34 cellular contexts compared by ENCODE assay signal in genomic region chr1:204986181-204986580, GRCh38. TPM values are rescaled to one million over a fixed set of nuclear protein-coding genes. Genes with fewer than 3 reads are reported as not detected.
"Had no signal": no experiment of that assay in that cellular context is flagged by ENCODE, and none has a peak within 500 bp of the region (broad histone marks: within the 10 kb centered on the region; RNA-seq: fewer than 3 reads in every experiment).

No MANE protein-coding gene starts in this region.

- DNase-seq: activated B cell treated with CpG ODN at 0.5 μM for 24 hours; activated CD4-positive, alpha-beta memory T cell treated with anti-CD3 and anti-CD28 coated beads for 36 hours; activated CD4-positive, alpha-beta T cell treated with anti-CD3 and anti-CD28 coated beads for 4 hours; activated CD4-positive, alpha-beta T cell treated with anti-CD3 and anti-CD28 coated beads, Interleukin-2, amount 10 ng/mL, durations not matched to agents 24 days and 14 days; activated CD4-positive, alpha-beta T cell treated with anti-CD3 and anti-CD28 coated beads, Interleukin-2, amount 50 U/mL, for 1 hour; activated CD4-positive, alpha-beta T cell treated with anti-CD3 and anti-CD28 coated beads, Interleukin-2, amount 50 U/mL, for 4 hours; activated CD4-positive, CD25-positive, alpha-beta regulatory T cell treated with anti-CD3 and anti-CD28 coated beads, Interleukin-2, amount 50 U/mL, for 72 hours; activated CD8-positive, alpha-beta memory T cell treated with anti-CD3 and anti-CD28 coated beads, Interleukin-2, amount 50 U/mL, for 48 hours; activated CD8-positive, alpha-beta T cell treated with anti-CD3 and anti-CD28 coated beads for 36 hours; activated effector memory CD4-positive, alpha-beta T cell treated with Interleukin-2 at 50 U/mL for 16 hours; activated gamma-delta T cell; activated naive CD4-positive, alpha-beta T cell treated with anti-CD3 and anti-CD28 coated beads, Interleukin-2, amount 10 ng/mL, durations not matched to agents 7 days and 5 days; activated naive CD4-positive, alpha-beta T cell treated with Interleukin-2 at 50 U/mL for 16 hours; activated naive CD8-positive, alpha-beta T cell treated with anti-CD3 and anti-CD28 coated beads, Interleukin-2, amount 10 ng/mL, durations not matched to agents 7 days and 5 days; activated naive CD8-positive, alpha-beta T cell treated with anti-CD3 and anti-CD28 coated beads, Interleukin-2, amount 50 U/mL, for 24 hours; activated T-cell treated with anti-CD3 and anti-CD28 coated beads, Interleukin-2, amount 50 U/mL, for 24 hours; activated T-cell treated with anti-CD3 and anti-CD28 coated beads, Interleukin-2, amount 50 U/mL, for 48 hours; amygdala; caudate nucleus; cerebellar nuclear complex; T-helper 1 cell; T-helper 2 cell; T-helper 9 cell had no signal

- H3K4me3 ChIP-seq: ascending aorta, cardiac muscle cell had no signal

- H3K4me3 Mint-ChIP-seq: activated B cell treated with CpG ODN at 0.5 μM for 24 hours; activated CD4-positive, alpha-beta memory T cell treated with anti-CD3 and anti-CD28 coated beads for 36 hours; activated CD4-positive, alpha-beta T cell treated with anti-CD3 and anti-CD28 coated beads, Interleukin-2, amount 10 ng/mL, durations not matched to agents 24 days and 14 days; activated CD8-positive, alpha-beta T cell treated with anti-CD3 and anti-CD28 coated beads for 36 hours; activated naive CD4-positive, alpha-beta T cell treated with anti-CD3 and anti-CD28 coated beads, Interleukin-2, amount 10 ng/mL, durations not matched to agents 7 days and 5 days; activated naive CD4-positive, alpha-beta T cell treated with anti-CD3 and anti-CD28 coated beads, Interleukin-2, amount 50 U/mL, for 24 hours; activated naive CD8-positive, alpha-beta T cell; activated naive CD8-positive, alpha-beta T cell treated with anti-CD3 and anti-CD28 coated beads, Interleukin-2, amount 10 ng/mL, durations not matched to agents 7 days and 5 days; activated naive CD8-positive, alpha-beta T cell treated with anti-CD3 and anti-CD28 coated beads, Interleukin-2, amount 50 U/mL, for 24 hours; activated T-cell treated with anti-CD3 and anti-CD28 coated beads, Interleukin-2, amount 50 U/mL, for 24 hours; brain; central memory CD8-positive, alpha-beta T cell; T-helper 1 cell treated with Interleukin-12 subunit alpha and Interleukin-12 subunit beta and Interleukin-4 antibody, amounts not matched to agents 30 μg/mL and 1 μg/mL, for 36 hours; T-helper 2 cell treated with Interferon-gamma antibody and Interleukin-4, amounts not matched to agents 5 μg/mL and 100 μg/mL, for 36 hours had no signal

- H3K4me1 Mint-ChIP-seq: activated naive CD4-positive, alpha-beta T cell treated with anti-CD3 and anti-CD28 coated beads, Interleukin-2, amount 50 U/mL, for 24 hours; activated naive CD8-positive, alpha-beta T cell treated with anti-CD3 and anti-CD28 coated beads, Interleukin-2, amount 50 U/mL, for 24 hours; central memory CD8-positive, alpha-beta T cell had no signal

- H3K27me3 ChIP-seq: ascending aorta had no signal

- H3K4me1 ChIP-seq: ascending aorta had no signal

- H3K27ac Mint-ChIP-seq: activated B cell treated with CpG ODN at 0.5 μM for 24 hours; activated CD4-positive, alpha-beta memory T cell treated with anti-CD3 and anti-CD28 coated beads for 36 hours; activated CD4-positive, alpha-beta T cell treated with anti-CD3 and anti-CD28 coated beads, Interleukin-2, amount 10 ng/mL, durations not matched to agents 24 days and 14 days; activated CD8-positive, alpha-beta T cell treated with anti-CD3 and anti-CD28 coated beads for 36 hours; activated naive CD4-positive, alpha-beta T cell treated with anti-CD3 and anti-CD28 coated beads, Interleukin-2, amount 10 ng/mL, durations not matched to agents 7 days and 5 days; activated naive CD4-positive, alpha-beta T cell treated with anti-CD3 and anti-CD28 coated beads, Interleukin-2, amount 50 U/mL, for 24 hours; activated naive CD8-positive, alpha-beta T cell; activated naive CD8-positive, alpha-beta T cell treated with anti-CD3 and anti-CD28 coated beads, Interleukin-2, amount 10 ng/mL, durations not matched to agents 7 days and 5 days; activated naive CD8-positive, alpha-beta T cell treated with anti-CD3 and anti-CD28 coated beads, Interleukin-2, amount 50 U/mL, for 24 hours; activated T-cell treated with anti-CD3 and anti-CD28 coated beads, Interleukin-2, amount 50 U/mL, for 24 hours; activated T-helper 2 cell treated with anti-CD3 and anti-CD28 coated beads, Interferon-gamma antibody, Interleukin-2, Interleukin-4, amounts not matched to agents 10 μg/mL and 5 μg/mL and 100 μg/mL, durations not matched to agents 14 hours and 24 hours and 36 hours; T-helper 1 cell treated with Interleukin-12 subunit alpha and Interleukin-12 subunit beta and Interleukin-4 antibody, amounts not matched to agents 30 μg/mL and 1 μg/mL, for 36 hours; T-helper 2 cell treated with Interferon-gamma antibody and Interleukin-4, amounts not matched to agents 5 μg/mL and 100 μg/mL, for 36 hours had no signal

- H3K9me3 ChIP-seq: ascending aorta had no signal

- H3K36me3 Mint-ChIP-seq: activated CD4-positive, alpha-beta memory T cell treated with anti-CD3 and anti-CD28 coated beads for 36 hours; activated naive CD4-positive, alpha-beta T cell treated with anti-CD3 and anti-CD28 coated beads, Interleukin-2, amount 10 ng/mL, durations not matched to agents 7 days and 5 days; activated naive CD4-positive, alpha-beta T cell treated with anti-CD3 and anti-CD28 coated beads, Interleukin-2, amount 50 U/mL, for 24 hours; activated naive CD8-positive, alpha-beta T cell; activated naive CD8-positive, alpha-beta T cell treated with anti-CD3 and anti-CD28 coated beads, Interleukin-2, amount 10 ng/mL, durations not matched to agents 7 days and 5 days had no signal

- ATAC-seq: activated CD8-positive, alpha-beta T cell treated with anti-CD3 and anti-CD28 coated beads for 36 hours; activated naive CD8-positive, alpha-beta T cell treated with anti-CD3 and anti-CD28 coated beads, Interleukin-2, amount 50 U/mL, for 24 hours had no signal

- H3K27ac ChIP-seq: ascending aorta, cardiac muscle cell, VCaP had no signal

- H3K9me3 Mint-ChIP-seq: activated B cell treated with CpG ODN at 0.5 μM for 24 hours; activated CD4-positive, alpha-beta memory T cell treated with anti-CD3 and anti-CD28 coated beads for 36 hours; activated CD4-positive, alpha-beta T cell treated with anti-CD3 and anti-CD28 coated beads, Interleukin-2, amount 10 ng/mL, durations not matched to agents 24 days and 14 days; activated CD8-positive, alpha-beta T cell treated with anti-CD3 and anti-CD28 coated beads for 36 hours; activated naive CD4-positive, alpha-beta T cell treated with anti-CD3 and anti-CD28 coated beads, Interleukin-2, amount 10 ng/mL, durations not matched to agents 7 days and 5 days; activated naive CD4-positive, alpha-beta T cell treated with anti-CD3 and anti-CD28 coated beads, Interleukin-2, amount 50 U/mL, for 24 hours; activated naive CD8-positive, alpha-beta T cell treated with anti-CD3 and anti-CD28 coated beads, Interleukin-2, amount 10 ng/mL, durations not matched to agents 7 days and 5 days; activated naive CD8-positive, alpha-beta T cell treated with anti-CD3 and anti-CD28 coated beads, Interleukin-2, amount 50 U/mL, for 24 hours; activated T-cell treated with anti-CD3 and anti-CD28 coated beads, Interleukin-2, amount 50 U/mL, for 24 hours; activated T-helper 2 cell treated with anti-CD3 and anti-CD28 coated beads, Interferon-gamma antibody, Interleukin-2, Interleukin-4, amounts not matched to agents 10 μg/mL and 5 μg/mL and 100 μg/mL, durations not matched to agents 14 hours and 24 hours and 36 hours; central memory CD8-positive, alpha-beta T cell; T-helper 1 cell treated with Interleukin-12 subunit alpha and Interleukin-12 subunit beta and Interleukin-4 antibody, amounts not matched to agents 30 μg/mL and 1 μg/mL, for 36 hours; T-helper 2 cell treated with Interferon-gamma antibody and Interleukin-4, amounts not matched to agents 5 μg/mL and 100 μg/mL, for 36 hours had no signal

- H3K36me3 ChIP-seq: cardiac muscle cell had no signal

RNA-seq across cellular contexts. Expression of gene CNTN2, which starts 56.8 kb away (rescaled TPM):
- total RNA-seq: activated B cell treated with CpG ODN at 0.5 μM for 24 hours; activated CD4-positive, alpha-beta memory T cell treated with anti-CD3 and anti-CD28 coated beads for 36 hours; activated CD4-positive, alpha-beta T cell treated with anti-CD3 and anti-CD28 coated beads, Interleukin-2, amount 10 ng/mL, durations not matched to agents 24 days and 14 days; activated CD8-positive, alpha-beta memory T cell treated with anti-CD3 and anti-CD28 coated beads for 36 hours; activated CD8-positive, alpha-beta T cell treated with anti-CD3 and anti-CD28 coated beads for 36 hours; activated naive CD8-positive, alpha-beta T cell treated with anti-CD3 and anti-CD28 coated beads, Interleukin-2, amount 10 ng/mL, durations not matched to agents 7 days and 5 days; activated T-helper 2 cell treated with anti-CD3 and anti-CD28 coated beads, Interferon-gamma antibody, Interleukin-2, Interleukin-4, amounts not matched to agents 10 μg/mL and 5 μg/mL and 100 μg/mL, durations not matched to agents 14 hours and 24 hours and 36 hours; cardiac muscle cell had no signal
- polyA plus RNA-seq: cardiac muscle cell had no signal
